Comparison of ENCODE assay signal across 25 cellular contexts in genomic region chrX:150828785-150829184, GRCh38.
"Had no signal": no experiment of that assay in that cellular context is flagged by ENCODE, and none has a peak within 500 bp of the region (broad histone marks: within the 10 kb centered on the region; RNA-seq: fewer than 3 reads in every experiment).

No MANE protein-coding gene starts in this region.

- H3K27me3 ChIP-seq: esophagus squamous epithelium, gastrocnemius medialis, heart right ventricle had no signal

- H3K4me1 ChIP-seq: esophagus squamous epithelium, heart right ventricle, left ventricle myocardium inferior, lower lobe of right lung had no signal

- H3K4me3 ChIP-seq: coronary artery, dorsolateral prefrontal cortex, esophagus squamous epithelium, gastrocnemius medialis, heart right ventricle, left ventricle myocardium inferior, lower lobe of right lung, mucosa of descending colon had no signal

- H3K9me3 ChIP-seq: esophagus squamous epithelium, lower lobe of right lung, mucosa of descending colon had no signal

- DNase-seq: dermis blood vessel endothelial cell; dorsolateral prefrontal cortex; effector CD4-positive, alpha-beta T cell; effector memory CD4-positive, alpha-beta T cell; erythroblast; esophagus squamous epithelium; foreskin fibroblast; foreskin melanocyte; gastrocnemius medialis; glutamatergic neuron; head of caudate nucleus; heart right ventricle; hippocampal formation; left cardiac atrium; left ventricle myocardium inferior; lower lobe of right lung; mesenchymal stem cell; mucosa of descending colon; naive B cell had no signal

- H3K27ac ChIP-seq: coronary artery, dorsolateral prefrontal cortex, epithelial cell of prostate, esophagus squamous epithelium, gastrocnemius medialis, heart right ventricle, left ventricle myocardium inferior, lower lobe of right lung had no signal

- H3K4me3 Mint-ChIP-seq: mesothelial cell of epicardium, naive B cell had no signal

- H3K4me1 Mint-ChIP-seq: mesothelial cell of epicardium had no signal

- ATAC-seq: esophagus mucosa, gastrocnemius medialis, heart right ventricle, left cardiac atrium, lower lobe of right lung, mucosa of descending colon had no signal

- H3K36me3 ChIP-seq: gastrocnemius medialis, left ventricle myocardium inferior, lower lobe of right lung had no signal

- H3K27me3 Mint-ChIP-seq: naive B cell had no signal

- FAIRE-seq: endometrium, keratinocyte had no signal

- H3K27ac Mint-ChIP-seq: mesothelial cell of epicardium, naive B cell had no signal
